Comparison of ENCODE assay signal across 19 cellular contexts in the genomic region with DNA sequence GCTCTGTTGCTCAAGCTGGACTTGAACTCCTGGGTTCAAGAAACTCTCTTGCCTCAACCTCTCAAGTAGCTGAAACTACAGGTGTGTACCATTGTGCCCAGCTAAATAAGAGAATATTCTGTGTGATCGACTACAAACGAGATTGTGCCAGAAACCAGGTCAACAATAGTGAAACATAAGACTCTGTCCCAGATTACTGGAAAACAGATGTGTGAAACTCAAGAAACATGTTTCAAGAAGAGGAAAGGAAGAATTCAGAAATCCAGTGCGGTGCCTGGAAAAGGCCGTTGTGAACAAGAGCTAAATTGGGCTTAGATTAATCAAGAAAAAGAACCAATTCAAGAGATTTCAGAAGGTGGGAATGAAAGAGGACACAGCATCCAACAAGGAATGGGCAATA. TPM values are rescaled to one million over a fixed set of nuclear protein-coding genes. Genes with fewer than 3 reads are reported as not detected.
DNase-seq lines count a peak whose midpoint lies in the region; ATAC-seq, FAIRE-seq and TF ChIP-seq lines count a peak whose summit lies in the region.
"Had no signal": no experiment of that assay in that cellular context is flagged by ENCODE, and none has a peak within 500 bp of the region (broad histone marks: within the 10 kb centered on the region; RNA-seq: fewer than 3 reads in every experiment).

No MANE protein-coding gene starts in this region.

- CTCF ChIA-PET in A549 (lab: Yijun Ruan, JAX): interaction anchor here (1.9 to 5.4 kb wide), 3 partner anchors 8 to 15 kb away, joined by 5 to 37 read pairs (median 10); no protein-coding TSS in a partner anchor
- CTCF ChIA-PET in activated CD8-positive, alpha-beta T cell treated with anti-CD3 and anti-CD28 coated beads for 36 hours (lab: Charles Lee): interaction anchor here (1.0 to 5.3 kb wide), 6 partner anchors 8 to 127 kb away, joined by 3 to 42 read pairs (median 4); no protein-coding TSS in a partner anchor

- H3K9me3 ChIP-seq in A549: peaks cover 7% of the 10 kb centered on the region; the same call in 1 of the 3 replicates
- no peaks in the 10 kb centered on the region for H3K9me3 ChIP-seq in CD4-positive, CD25-positive, alpha-beta regulatory T cell (ENCODE audit: control insufficient read depth in 2 of 2, low read length in 2 of 2)
- H3K9me3 ChIP-seq in WERI-Rb-1 (ENCODE audit: severe bottlenecking): no peaks in the 10 kb centered on the region
- H3K9me3 ChIP-seq: lower lobe of right lung had no signal

- 94% methylated on average over 4 of the region's 4 CpGs for WGBS in A549 (ENCODE audit: missing lambda C conversion rate)

- no peak for TF ChIP-seq RAD21 in A549 (conservative IDR thresholded peaks at IDR 0.05 in 1 of 2, IDR thresholded peaks at IDR 0.05 in 1 of 2)

- H3K4me3 ChIP-seq in A549 (no peak overlapping the region), WERI-Rb-1 (ENCODE audit: low read depth, low read length) (no peak overlapping the region)
- no peak overlapping the region for H3K4me3 ChIP-seq in CD4-positive, CD25-positive, alpha-beta regulatory T cell (ENCODE audit: low read depth, low read length)
- H3K4me3 ChIP-seq: cardiac muscle cell, lower lobe of right lung, SK-N-MC had no signal

- no peaks in the 10 kb centered on the region for H3K9me3 Mint-ChIP-seq in CD4-positive, CD25-positive, alpha-beta regulatory T cell
- no peaks in the 10 kb centered on the region for H3K9me3 Mint-ChIP-seq in activated CD8-positive, alpha-beta T cell treated with anti-CD3 and anti-CD28 coated beads for 36 hours
- H3K9me3 Mint-ChIP-seq: type B pancreatic cell had no signal

- POLR2A ChIA-PET in A549 (lab: Yijun Ruan, JAX): interaction anchor here (0.6 kb wide), 1 partner anchor 57 kb away, joined by 12 read pairs; no protein-coding TSS in a partner anchor
- POLR2A ChIA-PET in activated CD8-positive, alpha-beta T cell treated with anti-CD3 and anti-CD28 coated beads for 36 hours (lab: Charles Lee): interaction anchor here (1.2 to 2.8 kb wide), 7 partner anchors 13 to 111 kb away, joined by 3 to 11 read pairs (median 6); no protein-coding TSS in a partner anchor

- peak overlapping the region in 3 of 4 donors; percentile 14 to 48 (median 43) for H3K4me3 Mint-ChIP-seq in CD4-positive, CD25-positive, alpha-beta regulatory T cell
- H3K4me3 Mint-ChIP-seq in activated CD8-positive, alpha-beta T cell treated with anti-CD3 and anti-CD28 coated beads for 36 hours: no peak overlapping the region
- H3K4me3 Mint-ChIP-seq: type B pancreatic cell had no signal

- FAIRE-seq in A549 (lab: Jason Lieb, UNC): no peak
- FAIRE-seq: frontal cortex, kidney had no signal

- DNase-seq in A549 (ENCODE audit: low read depth in 1 of 2, low spot score in 1 of 2): no peak
- no peak for DNase-seq in CD4-positive, CD25-positive, alpha-beta regulatory T cell
- DNase-seq in activated CD8-positive, alpha-beta T cell treated with anti-CD3 and anti-CD28 coated beads for 36 hours: no peak
- DNase-seq in fibroblast of gingiva (ENCODE audit: low read depth): peak; percentile 70
- DNase-seq in WERI-Rb-1: no peak
- DNase-seq: activated CD4-positive, alpha-beta T cell treated with anti-CD3 and anti-CD28 coated beads for 4 hours; kidney; lower lobe of right lung; NCI-H1092 treated with DMSO at 0.1 percent for 48 hours; NCI-H510A; nucleus accumbens; stimulated activated CD4-positive, alpha-beta T cell treated with anti-CD3 and anti-CD28 coated beads, Interleukin-4, amount 100 ng/mL, for 1 hour had no signal

- peaks cover 14 to 33% (median 28%) of the 10 kb centered on the region in 4 donors for H3K4me1 Mint-ChIP-seq in CD4-positive, CD25-positive, alpha-beta regulatory T cell
- peaks cover 29% of the 10 kb centered on the region for H3K4me1 Mint-ChIP-seq in activated CD8-positive, alpha-beta T cell treated with anti-CD3 and anti-CD28 coated beads for 36 hours (ENCODE audit: low read depth)

- H3K4me2 ChIP-seq in A549: no peak overlapping the region

- intact Hi-C loops in activated CD8-positive, alpha-beta T cell treated with anti-CD3 and anti-CD28 coated beads for 36 hours (cut with micrococcal nuclease): no loop called here

- H3K36me3 Mint-ChIP-seq in CD4-positive, CD25-positive, alpha-beta regulatory T cell: peaks cover 20% of the 10 kb centered on the region
- peaks cover 40% of the 10 kb centered on the region for H3K36me3 Mint-ChIP-seq in activated CD8-positive, alpha-beta T cell treated with anti-CD3 and anti-CD28 coated beads for 36 hours (ENCODE audit: low read depth)
- H3K36me3 Mint-ChIP-seq: type B pancreatic cell had no signal

- peaks cover 60% of the 10 kb centered on the region for H3K4me1 ChIP-seq in A549
- H3K4me1 ChIP-seq in CD4-positive, CD25-positive, alpha-beta regulatory T cell (ENCODE audit: control insufficient read depth, insufficient read depth, low read length, poor library complexity, severe bottlenecking): peaks cover 25% of the 10 kb centered on the region

- peaks cover 24% of the 10 kb centered on the region for H3K36me3 ChIP-seq in CD4-positive, CD25-positive, alpha-beta regulatory T cell (ENCODE audit: control insufficient read depth, insufficient read depth, low read length)
- H3K36me3 ChIP-seq in WERI-Rb-1: no peaks in the 10 kb centered on the region
- H3K36me3 ChIP-seq: cardiac muscle cell, lower lobe of right lung had no signal

- H3K27ac ChIP-seq in A549: peak overlapping the region; percentile 73 to 92; a peak in 4 of 6 replicates
- H3K27ac ChIP-seq in CD4-positive, CD25-positive, alpha-beta regulatory T cell (ENCODE audit: insufficient read depth, low read length, poor library complexity, severe bottlenecking): no peak overlapping the region
- H3K27ac ChIP-seq in WERI-Rb-1: no peak overlapping the region
- H3K27ac ChIP-seq: cardiac muscle cell, lower lobe of right lung, SK-N-MC had no signal

- H3K27ac Mint-ChIP-seq in CD4-positive, CD25-positive, alpha-beta regulatory T cell: peak overlapping the region in 1 of 3 donors; percentile 95
- H3K27ac Mint-ChIP-seq in activated CD8-positive, alpha-beta T cell treated with anti-CD3 and anti-CD28 coated beads for 36 hours: peak overlapping the region; percentile 12
- H3K27ac Mint-ChIP-seq: type B pancreatic cell had no signal

- ATAC-seq in A549: no peak
- no peak for ATAC-seq in CD4-positive, CD25-positive, alpha-beta regulatory T cell (ENCODE audit: low read depth in 2 of 2)
- no peak for ATAC-seq in activated CD8-positive, alpha-beta T cell treated with anti-CD3 and anti-CD28 coated beads for 36 hours
- ATAC-seq in GM21528 (IDR thresholded peaks at IDR 0.05; ENCODE audit: low FRiP score, unreplicated experiment): no peak
- ATAC-seq in HG03039 (IDR thresholded peaks at IDR 0.05; ENCODE audit: unreplicated experiment): no peak
- no peak for ATAC-seq in HG03571 (IDR thresholded peaks at IDR 0.05; ENCODE audit: unreplicated experiment)

- H3K27me3 Mint-ChIP-seq in CD4-positive, CD25-positive, alpha-beta regulatory T cell: no peaks in the 10 kb centered on the region
- no peaks in the 10 kb centered on the region for H3K27me3 Mint-ChIP-seq in activated CD8-positive, alpha-beta T cell treated with anti-CD3 and anti-CD28 coated beads for 36 hours
- H3K27me3 Mint-ChIP-seq: type B pancreatic cell had no signal

- H3K27me3 ChIP-seq in CD4-positive, CD25-positive, alpha-beta regulatory T cell (ENCODE audit: control insufficient read depth, insufficient read depth, low read length): no peaks in the 10 kb centered on the region
- no peaks in the 10 kb centered on the region for H3K27me3 ChIP-seq in WERI-Rb-1 (ENCODE audit: insufficient read depth, low read depth, severe bottlenecking)
- H3K27me3 ChIP-seq: cardiac muscle cell had no signal

- TF ChIP-seq EP300 in A549 (IDR thresholded peaks at IDR 0.05): no peak

- TF ChIP-seq CTCF in A549 (IDR thresholded peaks at IDR 0.05) (no peak), WERI-Rb-1 (IDR thresholded peaks at IDR 0.05; ENCODE audit: low read depth, low read length) (no peak)
- no peak for TF ChIP-seq CTCF in activated CD8-positive, alpha-beta T cell treated with anti-CD3 and anti-CD28 coated beads for 36 hours (IDR thresholded peaks at IDR 0.05)

- no peak for TF ChIP-seq POLR2A in A549 (IDR thresholded peaks at IDR 0.05; ENCODE audit: low read length)

TF ChIP-seq in A549, 52 proteins besides CTCF, POLR2A, EP300 and RAD21:
- TF ChIP-seq, protein P1, sequence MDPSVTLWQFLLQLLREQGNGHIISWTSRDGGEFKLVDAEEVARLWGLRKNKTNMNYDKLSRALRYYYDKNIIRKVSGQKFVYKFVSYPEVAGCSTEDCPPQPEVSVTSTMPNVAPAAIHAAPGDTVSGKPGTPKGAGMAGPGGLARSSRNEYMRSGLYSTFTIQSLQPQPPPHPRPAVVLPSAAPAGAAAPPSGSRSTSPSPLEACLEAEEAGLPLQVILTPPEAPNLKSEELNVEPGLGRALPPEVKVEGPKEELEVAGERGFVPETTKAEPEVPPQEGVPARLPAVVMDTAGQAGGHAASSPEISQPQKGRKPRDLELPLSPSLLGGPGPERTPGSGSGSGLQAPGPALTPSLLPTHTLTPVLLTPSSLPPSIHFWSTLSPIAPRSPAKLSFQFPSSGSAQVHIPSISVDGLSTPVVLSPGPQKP (IDR thresholded peaks at IDR 0.05; ENCODE audit: low read depth, low read length): no peak
- TF ChIP-seq PHF8 (IDR thresholded peaks at IDR 0.05; ENCODE audit: borderline replicate concordance, low read depth) (no peak), HDAC2 (IDR thresholded peaks at IDR 0.05) (no peak), CHD4 (IDR thresholded peaks at IDR 0.05; ENCODE audit: borderline replicate concordance) (no peak), KDM5A (IDR thresholded peaks at IDR 0.05) (no peak), RARB (CRISPR knock-in tag; IDR thresholded peaks at IDR 0.05) (no peak), CBX2 (IDR thresholded peaks at IDR 0.05; ENCODE audit: borderline replicate concordance, low read depth) (no peak), FOXS1 (CRISPR knock-in tag; IDR thresholded peaks at IDR 0.05) (no peak), MYC (IDR thresholded peaks at IDR 0.05; ENCODE audit: borderline replicate concordance, low read length) (no peak), HOXA7 (CRISPR knock-in tag; IDR thresholded peaks at IDR 0.05) (no peak), MAFK (IDR thresholded peaks at IDR 0.05; ENCODE audit: partially characterized antibody) (no peak)
TF ChIP-seq in A549: peak in this region for 0.

RNA-seq across cellular contexts. Expression of a gene that starts 23.4 kb away (rescaled TPM):
- 167 and 182 TPM in 2 replicates for polyA plus RNA-seq in A549 (2011; rRNA removed)
- polyA plus RNA-seq in A549 (2012; cell fraction: cytosol; rRNA removed): 48.3 and 55.8 TPM in 2 replicates
- 55.1 and 61.8 TPM in 2 replicates for polyA plus RNA-seq in A549 (2012; cell fraction: nucleus; rRNA removed)
- 104 to 107 TPM (median 105 TPM) in 3 replicates for polyA plus RNA-seq in A549 (2017; fragmentation: RNase III; extraction: RNeasy Plus Mini Kit Qiagen cat#74134 plus additional on column Dnase treatment)
- 169 and 178 TPM in 2 replicates for polyA minus RNA-seq in A549 (2011; rRNA and poly(A)+ RNA removed)
- 262 TPM for total RNA-seq in CD4-positive, CD25-positive, alpha-beta regulatory T cell
- 100 to 1,000 TPM; 198 to 331 (median 274) TPM for polyA plus RNA-seq in CD4-positive, CD25-positive, alpha-beta regulatory T cell
- total RNA-seq in activated CD8-positive, alpha-beta T cell treated with anti-CD3 and anti-CD28 coated beads for 36 hours: 100 to 1,000 TPM; 293 to 311 TPM

Comparison
In these comparisons a context has a peak if more than half of its experiments do, and no peak if none do; other contexts are left out.
1. H3K27ac ChIP-seq: peak in A549 (2 of 2); none in CD4-positive, CD25-positive, alpha-beta regulatory T cell (single experiment) and WERI-Rb-1 (single experiment).